ENCODE assay signal across 16 cellular contexts in genomic region chr11:129190087-129190486, GRCh38. TPM values are rescaled to one million over a fixed set of nuclear protein-coding genes. Genes with fewer than 3 reads are reported as not detected.
DNase-seq lines count a peak whose midpoint lies in the region; ATAC-seq, FAIRE-seq and TF ChIP-seq lines count a peak whose summit lies in the region.
"Had no signal": no experiment of that assay in that cellular context is flagged by ENCODE, and none has a peak within 500 bp of the region (broad histone marks: within the 10 kb centered on the region; RNA-seq: fewer than 3 reads in every experiment).

No MANE protein-coding gene starts in this region.

- no peak for FAIRE-seq in GM12891 (lab: Jason Lieb, UNC)

- H3F3A ChIP-seq in PC-3 (ENCODE audit: low read length, unreplicated experiment) (no peaks in the 10 kb centered on the region), smooth muscle cell (ENCODE audit: low read depth) (no peaks in the 10 kb centered on the region)

- H4K20me1 ChIP-seq in PC-3 (ENCODE audit: low read length) (no peaks in the 10 kb centered on the region), smooth muscle cell (ENCODE audit: low read depth) (peaks cover 23% of the 10 kb centered on the region)

- H2AFZ ChIP-seq in PC-3 (ENCODE audit: low read length) (peak overlapping the region; percentile 14; the same call in 1 of the 2 replicates), smooth muscle cell (ENCODE audit: low read depth) (no peak overlapping the region)

- TF ChIP-seq POLR2A in GM12891 (IDR thresholded peaks at IDR 0.05; ENCODE audit: low read depth, low read length): no peak

- H3K9ac ChIP-seq in PC-3 (ENCODE audit: low read length) (no peak overlapping the region), smooth muscle cell (ENCODE audit: low read depth) (peak overlapping the region; percentile 6)

- H3K27ac Mint-ChIP-seq in activated CD4-positive, alpha-beta T cell treated with anti-CD3 and anti-CD28 coated beads for 36 hours: no peak overlapping the region
- H3K27ac Mint-ChIP-seq: brain; T-helper 1 cell treated with Interleukin-12 subunit alpha and Interleukin-12 subunit beta and Interleukin-4 antibody, amounts not matched to agents 30 μg/mL and 1 μg/mL, for 36 hours had no signal

- CTCF ChIA-PET in PC-3 (lab: Charles Lee): no interaction called here
- CTCF ChIA-PET in activated CD4-positive, alpha-beta T cell treated with anti-CD3 and anti-CD28 coated beads for 36 hours (lab: Charles Lee): no interaction called here

- H3K4me3 Mint-ChIP-seq in activated CD4-positive, alpha-beta T cell treated with anti-CD3 and anti-CD28 coated beads for 36 hours: no peak overlapping the region
- H3K4me3 Mint-ChIP-seq: brain; T-helper 1 cell treated with Interleukin-12 subunit alpha and Interleukin-12 subunit beta and Interleukin-4 antibody, amounts not matched to agents 30 μg/mL and 1 μg/mL, for 36 hours had no signal

- no peak for ATAC-seq in PC-3
- ATAC-seq in activated CD4-positive, alpha-beta T cell treated with anti-CD3 and anti-CD28 coated beads for 36 hours: no peak
- ATAC-seq in left ventricle myocardium superior: no peak

- H3K79me2 ChIP-seq in PC-3 (ENCODE audit: low read length) (no peaks in the 10 kb centered on the region), smooth muscle cell (ENCODE audit: low read depth) (peaks cover 74% of the 10 kb centered on the region)

- no peak for TF ChIP-seq CTCF in PC-3 (conservative IDR thresholded peaks at IDR 0.05; ENCODE audit: low read depth, low read length)
- TF ChIP-seq CTCF in smooth muscle cell (IDR thresholded peaks at IDR 0.05; ENCODE audit: borderline replicate concordance, insufficient read depth, poor library complexity, severe bottlenecking): no peak

- H3K4me2 ChIP-seq in PC-3 (ENCODE audit: low read length) (peak overlapping the region; percentile 18; the same call in 1 of the 2 replicates), smooth muscle cell (peak overlapping the region; percentile 67)

- intact Hi-C loops in PC-3 (cut with micrococcal nuclease): loop anchor here (1.0 to 5.0 kb wide), 3 partner anchors 35 to 73 kb away; no protein-coding TSS in a partner anchor
- intact Hi-C loops in activated CD4-positive, alpha-beta T cell treated with anti-CD3 and anti-CD28 coated beads for 36 hours (cut with DNase I, micrococcal nuclease): no loop called here
- intact Hi-C loops in left ventricle myocardium superior (cut with micrococcal nuclease): no loop called here

- no TSS peak for BruUV-seq in PC-3 (replicated peaks; lab: Mats Ljungman, UMichigan)

- no peak overlapping the region for H3K4me3 ChIP-seq in PC-3 (ENCODE audit: low read length)
- peak overlapping the region; percentile 13 for H3K4me3 ChIP-seq in smooth muscle cell
- H3K4me3 ChIP-seq: lower lobe of right lung, thoracic aorta had no signal

- H3K36me3 Mint-ChIP-seq in activated CD4-positive, alpha-beta T cell treated with anti-CD3 and anti-CD28 coated beads for 36 hours (ENCODE audit: low read depth): peaks cover 3% of the 10 kb centered on the region

- H3K9me3 Mint-ChIP-seq in activated CD4-positive, alpha-beta T cell treated with anti-CD3 and anti-CD28 coated beads for 36 hours (ENCODE audit: low read depth): peaks cover 10% of the 10 kb centered on the region
- H3K9me3 Mint-ChIP-seq: T-helper 1 cell treated with Interleukin-12 subunit alpha and Interleukin-12 subunit beta and Interleukin-4 antibody, amounts not matched to agents 30 μg/mL and 1 μg/mL, for 36 hours had no signal

- no peaks in the 10 kb centered on the region for H3K27me3 Mint-ChIP-seq in activated CD4-positive, alpha-beta T cell treated with anti-CD3 and anti-CD28 coated beads for 36 hours
- H3K27me3 Mint-ChIP-seq: brain had no signal

- peak overlapping the region; percentile 27; the same call in 1 of the 2 replicates for H3K27ac ChIP-seq in PC-3 (ENCODE audit: low read length)
- H3K27ac ChIP-seq in smooth muscle cell (ENCODE audit: low read depth): peak overlapping the region; percentile 90
- H3K27ac ChIP-seq: lower lobe of right lung, thoracic aorta had no signal

- no peaks in the 10 kb centered on the region for H3K36me3 ChIP-seq in PC-3 (ENCODE audit: low read depth, low read length)
- H3K36me3 ChIP-seq in smooth muscle cell (ENCODE audit: low read depth): no peaks in the 10 kb centered on the region
- H3K36me3 ChIP-seq: lower lobe of right lung, thoracic aorta had no signal

- no peaks in the 10 kb centered on the region for H3K9me3 ChIP-seq in PC-3 (ENCODE audit: low read length)
- no peaks in the 10 kb centered on the region for H3K9me3 ChIP-seq in smooth muscle cell (replicated peaks; ENCODE audit: low read depth)
- H3K9me3 ChIP-seq: lower lobe of right lung, thoracic aorta had no signal

- POLR2A ChIA-PET in PC-3 (lab: Charles Lee; ENCODE audit: unreplicated experiment): no interaction called here
- POLR2A ChIA-PET in activated CD4-positive, alpha-beta T cell treated with anti-CD3 and anti-CD28 coated beads for 36 hours (lab: Charles Lee): no interaction called here

- H3K27me3 ChIP-seq in PC-3 (ENCODE audit: low read length): no peaks in the 10 kb centered on the region
- H3K27me3 ChIP-seq in smooth muscle cell (ENCODE audit: low read depth): no peaks in the 10 kb centered on the region

- 68% methylated on average over 4 of the region's 4 CpGs for WGBS in smooth muscle cell (ENCODE audit: low lambda C conversion rate)

- H3K4me1 Mint-ChIP-seq in activated CD4-positive, alpha-beta T cell treated with anti-CD3 and anti-CD28 coated beads for 36 hours: no peaks in the 10 kb centered on the region

- peak; percentile 8 for DNase-seq in NCI-H146 treated with DMSO at 0.1 percent for 48 hours (lab: John Stamatoyannopoulos, UW; ENCODE audit: unreplicated experiment)
- DNase-seq in NCI-H146 (lab: John Stamatoyannopoulos, UW): no peak
- DNase-seq in PC-3: peak; percentile 24
- DNase-seq in fibroblast of gingiva (ENCODE audit: low read depth): peak; percentile 63
- DNase-seq in smooth muscle cell (lab: John Stamatoyannopoulos, UW; ENCODE audit: unreplicated experiment): no peak
- DNase-seq in activated CD4-positive, alpha-beta T cell treated with anti-CD3 and anti-CD28 coated beads for 36 hours: no peak
- DNase-seq in left ventricle myocardium superior: no peak
- no peak for DNase-seq in GM12891 (ENCODE audit: insufficient read length, low spot score)
- DNase-seq: activated CD4-positive, alpha-beta T cell treated with anti-CD3 and anti-CD28 coated beads, Interleukin-2, amount 50 U/mL, for 1 hour; hypothalamus; lower lobe of right lung; NCI-H1694 treated with DMSO at 0.1 percent for 48 hours; stimulated activated CD4-positive, alpha-beta T cell treated with anti-CD3 and anti-CD28 coated beads, Interleukin-12 subunit alpha, Interleukin-12 subunit beta, amount 100 ng/mL, for 4 hours had no signal

- peaks cover 28% of the 10 kb centered on the region for H3K4me1 ChIP-seq in PC-3 (ENCODE audit: insufficient read depth, low read length)
- H3K4me1 ChIP-seq in smooth muscle cell (ENCODE audit: low read depth): peaks cover 13% of the 10 kb centered on the region

- no peaks in the 10 kb centered on the region for H3K9me2 ChIP-seq in PC-3 (replicated peaks; ENCODE audit: low read length)

TF ChIP-seq in GM12891, 5 proteins besides CTCF, POLR2A, EP300 and RAD21:
- TF ChIP-seq POU2F2 (IDR thresholded peaks at IDR 0.05; ENCODE audit: low read depth, low read length): no peak
- no peak for TF ChIP-seq SPI1 (IDR thresholded peaks at IDR 0.05; ENCODE audit: low read depth, low read length)
- no peak for TF ChIP-seq PAX5 (IDR thresholded peaks at IDR 0.05; ENCODE audit: insufficient read depth, low read length, severe bottlenecking)
- TF ChIP-seq TAF1 (IDR thresholded peaks at IDR 0.05; ENCODE audit: low read depth, low read length): no peak
- TF ChIP-seq POLR2AphosphoS5 (IDR thresholded peaks at IDR 0.05; ENCODE audit: low read depth, low read length): no peak

RNA-seq across cellular contexts. Expression of gene ARHGAP32, which starts 2.0 kb away (rescaled TPM):
- total RNA-seq in PC-3 (2014; rRNA removed): 12.0 and 13.7 TPM in 2 replicates
- total RNA-seq in smooth muscle cell: 17.2 and 17.8 TPM in 2 replicates
- polyA plus RNA-seq in smooth muscle cell: 8.8 and 14.9 TPM in 2 replicates
- total RNA-seq in activated CD4-positive, alpha-beta T cell treated with anti-CD3 and anti-CD28 coated beads for 36 hours: 1 to 10 TPM; 8.1 to 8.9 TPM
- total RNA-seq in left ventricle myocardium superior: 5.3 TPM
- 0.03 TPM for polyA plus RNA-seq in GM12891 (2012; ENCODE audit: low read depth, missing spikeins)

Comparison
In these comparisons a context has a peak if more than half of its experiments do, and no peak if none do; other contexts are left out.
1. DNase-seq: peak in NCI-H146 treated with DMSO at 0.1 percent for 48 hours (single experiment), PC-3 (single experiment) and fibroblast of gingiva (single experiment); none in NCI-H146 (single experiment), smooth muscle cell (single experiment), activated CD4-positive, alpha-beta T cell treated with anti-CD3 and anti-CD28 coated beads for 36 hours (single experiment), left ventricle myocardium superior (single experiment) and GM12891 (single experiment).